26 cellular contexts compared by ENCODE assay signal in the genomic region with DNA sequence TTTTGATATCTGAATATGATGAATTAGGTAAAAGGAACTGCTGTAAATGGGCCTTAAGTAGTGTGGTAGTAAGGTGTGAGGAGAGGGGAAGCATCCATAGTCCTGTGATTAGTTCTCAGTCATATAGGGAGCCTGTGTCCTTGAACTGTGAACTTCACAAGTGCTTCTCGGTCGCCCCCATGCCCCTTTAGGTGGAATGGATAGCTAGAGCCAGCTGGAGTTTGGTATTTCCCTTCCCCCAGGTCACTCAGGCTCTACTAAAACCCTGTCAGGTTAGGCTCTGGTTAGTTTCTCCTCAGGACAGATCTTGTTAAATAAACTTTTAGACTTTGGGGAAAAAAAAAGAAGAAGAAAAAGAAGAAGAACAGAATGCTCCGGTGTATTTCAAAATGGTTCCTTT.
"Had no signal": no experiment of that assay in that cellular context is flagged by ENCODE, and none has a peak within 500 bp of the region (broad histone marks: within the 10 kb centered on the region; RNA-seq: fewer than 3 reads in every experiment).

No MANE protein-coding gene starts in this region.

- H3K4me1 Mint-ChIP-seq: activated CD4-positive, alpha-beta memory T cell treated with anti-CD3 and anti-CD28 coated beads, Interleukin-2, amount 10 ng/mL, durations not matched to agents 7 days and 5 days; activated CD4-positive, alpha-beta T cell treated with anti-CD3 and anti-CD28 coated beads, Interleukin-2, amount 10 ng/mL, durations not matched to agents 7 days and 5 days; activated T-helper 17 cell treated with anti-CD3 and anti-CD28 coated beads, Interleukin-2, amount 50 U/mL, for 72 hours had no signal

- H3K4me3 ChIP-seq: esophagus squamous epithelium, gastroesophageal sphincter had no signal

- DNase-seq: activated CD4-positive, alpha-beta memory T cell treated with anti-CD3 and anti-CD28 coated beads, Interleukin-2, amount 10 ng/mL, durations not matched to agents 7 days and 5 days; activated CD4-positive, alpha-beta T cell treated with anti-CD3 and anti-CD28 coated beads for 1 hour; activated CD4-positive, alpha-beta T cell treated with anti-CD3 and anti-CD28 coated beads for 4 hours; activated CD4-positive, alpha-beta T cell treated with anti-CD3 and anti-CD28 coated beads, Interleukin-2, amount 10 ng/mL, durations not matched to agents 7 days and 5 days; activated CD4-positive, alpha-beta T cell treated with anti-CD3 and anti-CD28 coated beads, Interleukin-2, amount 50 U/mL, for 4 hours; activated effector memory CD4-positive, alpha-beta T cell treated with Interleukin-2 at 50 U/mL for 16 hours; activated gamma-delta T cell treated with Interleukin-2 at 50 U/mL for 16 hours; activated naive CD4-positive, alpha-beta T cell treated with anti-CD3 and anti-CD28 coated beads, Interleukin-2, amount 50 U/mL, for 16 hours; activated naive CD4-positive, alpha-beta T cell treated with Interleukin-2 at 50 U/mL for 16 hours; activated T-cell treated with anti-CD3 and anti-CD28 coated beads, Interleukin-2, amount 50 U/mL, for 4 hours; amniotic stem cell; anterior cingulate cortex; brain microvascular endothelial cell; caudate nucleus; cortex of kidney; dermis blood vessel endothelial cell; effector CD4-positive, alpha-beta T cell; effector memory CD8-positive, alpha-beta T cell; esophagus squamous epithelium; foreskin melanocyte; head of caudate nucleus; T-helper 2 cell had no signal

- H3K9me3 ChIP-seq: esophagus squamous epithelium, gastroesophageal sphincter had no signal

- H3K4me3 Mint-ChIP-seq: activated CD4-positive, alpha-beta memory T cell treated with anti-CD3 and anti-CD28 coated beads, Interleukin-2, amount 10 ng/mL, durations not matched to agents 7 days and 5 days; activated CD4-positive, alpha-beta T cell treated with anti-CD3 and anti-CD28 coated beads, Interleukin-2, amount 10 ng/mL, durations not matched to agents 7 days and 5 days; activated naive CD8-positive, alpha-beta T cell; activated T-cell treated with anti-CD3 and anti-CD28 coated beads, Interleukin-2, amount 50 U/mL, for 4 hours; activated T-helper 17 cell treated with anti-CD3 and anti-CD28 coated beads, Interleukin-2, amount 50 U/mL, for 72 hours; effector memory CD8-positive, alpha-beta T cell had no signal

- H3K27me3 ChIP-seq: brain microvascular endothelial cell, esophagus squamous epithelium, gastroesophageal sphincter had no signal

- H3K27ac Mint-ChIP-seq: activated CD4-positive, alpha-beta memory T cell treated with anti-CD3 and anti-CD28 coated beads, Interleukin-2, amount 10 ng/mL, durations not matched to agents 7 days and 5 days; activated CD4-positive, alpha-beta T cell treated with anti-CD3 and anti-CD28 coated beads, Interleukin-2, amount 10 ng/mL, durations not matched to agents 7 days and 5 days; activated naive CD8-positive, alpha-beta T cell; activated T-helper 17 cell treated with anti-CD3 and anti-CD28 coated beads, Interleukin-2, amount 50 U/mL, for 72 hours; effector memory CD8-positive, alpha-beta T cell had no signal

- H3K4me1 ChIP-seq: esophagus squamous epithelium, gastroesophageal sphincter had no signal

- H3K9me3 Mint-ChIP-seq: activated CD4-positive, alpha-beta memory T cell treated with anti-CD3 and anti-CD28 coated beads, Interleukin-2, amount 10 ng/mL, durations not matched to agents 7 days and 5 days; activated CD4-positive, alpha-beta T cell treated with anti-CD3 and anti-CD28 coated beads, Interleukin-2, amount 10 ng/mL, durations not matched to agents 7 days and 5 days; activated T-cell treated with anti-CD3 and anti-CD28 coated beads, Interleukin-2, amount 50 U/mL, for 4 hours; activated T-helper 17 cell treated with anti-CD3 and anti-CD28 coated beads, Interleukin-2, amount 50 U/mL, for 72 hours; effector memory CD8-positive, alpha-beta T cell had no signal

- H3K36me3 ChIP-seq: brain microvascular endothelial cell, esophagus squamous epithelium, gastroesophageal sphincter had no signal

- H3K36me3 Mint-ChIP-seq: activated naive CD8-positive, alpha-beta T cell had no signal

- H3K27ac ChIP-seq: brain microvascular endothelial cell, epithelial cell of prostate, esophagus squamous epithelium, gastroesophageal sphincter had no signal
